Comparison of ENCODE assay signal across 8 cellular contexts in the genomic region with DNA sequence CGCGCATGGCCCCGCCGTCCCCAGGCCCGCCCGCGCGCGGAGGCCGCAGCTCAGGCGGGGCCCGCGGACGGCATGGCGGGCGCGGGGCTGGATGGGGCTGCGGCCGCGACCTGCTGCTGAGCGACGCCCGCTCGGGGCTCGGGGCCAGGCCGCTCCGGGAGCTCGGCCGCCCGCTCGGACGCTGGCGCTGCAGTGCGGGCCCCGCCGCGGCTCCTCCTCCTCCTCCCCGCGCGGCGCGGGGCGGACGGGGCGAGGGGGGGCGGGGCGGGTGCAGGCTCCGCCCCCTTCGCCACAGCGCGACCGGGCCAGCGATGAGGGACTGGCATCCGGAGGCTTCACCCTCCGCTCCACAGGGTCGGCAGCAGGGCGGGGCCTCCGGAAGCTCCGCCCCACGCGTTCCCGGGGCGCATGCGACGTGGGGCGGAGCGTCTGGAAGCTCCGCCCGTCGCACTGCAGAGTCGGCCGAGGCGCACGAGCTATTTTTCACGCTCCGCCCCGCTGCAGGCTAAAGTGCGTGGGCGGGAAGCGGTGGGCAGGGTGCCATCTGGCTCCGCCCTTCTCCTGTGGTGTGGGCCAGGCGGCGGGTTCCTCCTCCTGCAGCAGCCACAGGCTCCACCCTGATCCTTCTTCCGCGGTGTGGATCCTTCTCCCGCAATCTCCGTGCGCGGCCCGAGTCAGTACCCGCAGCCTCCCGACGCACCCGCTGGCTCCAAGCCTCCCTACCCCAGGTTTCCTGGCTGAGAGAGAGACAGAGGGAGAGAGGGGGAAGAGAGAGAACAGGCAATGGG. TPM values are rescaled to one million over a fixed set of nuclear protein-coding genes. Genes with fewer than 3 reads are reported as not detected.
DNase-seq lines count a peak whose midpoint lies in the region; ATAC-seq and TF ChIP-seq lines count a peak whose summit lies in the region.
"Not testable (repeated sequence)": the region's sequence is repeated elsewhere in the genome, so short reads cannot be mapped to it uniquely, and the experiment has no call there.

A gene (minus strand): TSS at position 196 of the 788 bp plus-strand sequence. CDS start 209 bp downstream, outside the sequence.

- peak within 1 kb of the TSS; percentile 66 for H2AFZ ChIP-seq in neuron (ENCODE audit: low read depth, low read length)

- CTCF ChIA-PET in Caco-2 (lab: Charles Lee): interaction anchor here (0.7 kb wide), 1 partner anchor 20 kb away, joined by 3 read pairs; a partner anchor contains a TSS

- POLR2A ChIA-PET in Caco-2 (lab: Charles Lee): interaction anchor here (0.5 to 0.6 kb wide), 3 partner anchors 10 to 171 kb away, joined by 3 to 12 read pairs (median 5); a partner anchor contains a TSS

- H3K4me1 ChIP-seq in Caco-2; neuron (ENCODE audit: insufficient read depth, low read length): not testable (repeated sequence)
- H3K4me1 ChIP-seq in ascending aorta: peaks cover 0 to 12% of the 10 kb centered on the region in 2 donors

- H3K4me3 Mint-ChIP-seq in Caco-2 (ENCODE audit: unreplicated experiment): peak within 1 kb of the TSS; percentile 94

- ATAC-seq in HG03432 (IDR thresholded peaks at IDR 0.05; ENCODE audit: unreplicated experiment): peak; percentile 48

- not testable (repeated sequence) for H3K4me1 Mint-ChIP-seq in Caco-2 (ENCODE audit: low read depth, unreplicated experiment)

- peak; percentile 94 to 99 for DNase-seq in Caco-2
- peak; percentile 48 for DNase-seq in NCI-H524 treated with DMSO at 0.1 percent for 48 hours (lab: John Stamatoyannopoulos, UW)
- DNase-seq in WERI-Rb-1: peak; percentile 95
- DNase-seq in ascending aorta (ENCODE audit: low spot score in 2 of 2): peak; percentile 92 to 98
- peak; percentile 83 to 98 (median 95) for DNase-seq in head of caudate nucleus
- peak; percentile 93 to 96 for DNase-seq in stimulated activated CD8-positive, alpha-beta memory T cell treated with anti-CD3 and anti-CD28 coated beads, Interleukin-7, amount 100 ng/mL, for 4 hours (ENCODE audit: low read depth in 2 of 2)

- TF ChIP-seq CTCF in Caco-2 (IDR thresholded peaks at IDR 0.05; ENCODE audit: insufficient read depth in 1 of 2, low read depth in 1 of 2, low read length in 1 of 2, severe bottlenecking in 1 of 2, unreplicated experiment in 1 of 2); WERI-Rb-1 (IDR thresholded peaks at IDR 0.05; ENCODE audit: low read depth, low read length); ascending aorta (IDR thresholded peaks at IDR 0.05): not testable (repeated sequence)

- not testable (repeated sequence) for H3K9me3 Mint-ChIP-seq in Caco-2 (ENCODE audit: unreplicated experiment)

- peaks cover 14% of the 10 kb centered on the region for H3K36me3 Mint-ChIP-seq in Caco-2 (ENCODE audit: insufficient read depth, unreplicated experiment)

- not testable (repeated sequence) for H3K9me3 ChIP-seq in Caco-2; WERI-Rb-1 (ENCODE audit: severe bottlenecking); ascending aorta; neuron (ENCODE audit: low read length)

- peak within 1 kb of the TSS; percentile 73 for H3K27ac Mint-ChIP-seq in Caco-2 (ENCODE audit: unreplicated experiment)

- not testable (repeated sequence) for H3K36me3 ChIP-seq in Caco-2 (ENCODE audit: control insufficient read depth, insufficient read depth, low read length); WERI-Rb-1; ascending aorta; neuron (ENCODE audit: insufficient read depth, low read length)

- intact Hi-C loops in Caco-2 (cut with micrococcal nuclease; ENCODE audit: unreplicated experiment); ascending aorta (cut with DNase I); head of caudate nucleus (cut with DNase I): not testable (repeated sequence)

- H3K4me3 ChIP-seq in Caco-2 (ENCODE audit: low read depth, low read length) (peak within 1 kb of the TSS; percentile 40), WERI-Rb-1 (ENCODE audit: low read depth, low read length) (peak within 1 kb of the TSS; percentile 50), ascending aorta (peak within 1 kb of the TSS; percentile 71 to 72), neuron (ENCODE audit: low read length) (peak within 1 kb of the TSS; percentile 53)

- H3K27me3 ChIP-seq in Caco-2 (replicated peaks; ENCODE audit: control insufficient read depth, insufficient read depth, low read length); WERI-Rb-1 (ENCODE audit: insufficient read depth, low read depth, severe bottlenecking); ascending aorta; neuron (ENCODE audit: insufficient read depth, low read length): not testable (repeated sequence)

- BruUV-seq in Caco-2 (replicated peaks; lab: Mats Ljungman, UMichigan): not testable (repeated sequence)

- not testable (repeated sequence) for H3K27me3 Mint-ChIP-seq in Caco-2 (ENCODE audit: insufficient read depth, unreplicated experiment)

- H3K27ac ChIP-seq in WERI-Rb-1 (peak within 1 kb of the TSS; percentile 74), ascending aorta (peak within 1 kb of the TSS; percentile 66 to 82)

RNA-seq across cellular contexts. Expression of the gene that starts here (rescaled TPM):
- total RNA-seq in Caco-2 (2022) (70.5 and 76.2 TPM in 2 replicates), ascending aorta (551 TPM)

Comparison
In these comparisons a context has a peak if more than half of its experiments do, and no peak if none do; other contexts are left out.
1. Peak in every context shown above with its lines: DNase-seq, ATAC-seq, H3K4me3 ChIP-seq and H3K27ac ChIP-seq.